31 cellular contexts compared by ENCODE assay signal in the genomic region with DNA sequence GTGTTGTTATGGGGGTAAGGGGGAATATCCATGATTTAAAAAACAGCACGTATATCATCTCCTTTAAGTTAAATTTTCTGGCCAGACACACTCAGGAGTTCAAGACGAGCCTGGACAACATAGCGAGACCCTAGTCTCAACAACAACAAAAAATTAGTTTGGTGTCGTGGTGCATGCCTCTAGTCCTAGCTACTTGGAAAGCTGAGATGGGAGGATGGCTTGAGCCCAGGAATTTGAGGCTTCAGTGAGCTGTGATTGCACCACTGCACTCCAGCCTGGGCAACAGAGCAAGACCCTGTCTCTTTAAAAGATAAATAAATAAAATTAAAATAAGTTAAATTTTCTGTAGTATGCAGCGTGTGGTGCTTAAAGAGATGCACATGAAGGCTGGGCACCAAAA. TPM values are rescaled to one million over a fixed set of nuclear protein-coding genes. Genes with fewer than 3 reads are reported as not detected.
A peak's percentile ranks its signal among the peaks of the same experiment; 100 is the strongest.
DNase-seq lines count a peak whose midpoint lies in the region; ATAC-seq, FAIRE-seq and TF ChIP-seq lines count a peak whose summit lies in the region.
"Had no signal": no experiment of that assay in that cellular context is flagged by ENCODE, and none has a peak within 500 bp of the region (broad histone marks: within the 10 kb centered on the region; RNA-seq: fewer than 3 reads in every experiment).

No MANE protein-coding gene starts in this region.

- H3K36me3 ChIP-seq in K562 (ENCODE audit: control insufficient read depth, insufficient read depth, low read length) (no peaks in the 10 kb centered on the region), esophagus muscularis mucosa (no peaks in the 10 kb centered on the region), spleen (no peaks in the 10 kb centered on the region)
- H3K36me3 ChIP-seq: BE2C; BLaER1; BLaER1 treated with 17β-estradiol and CSF1 and Interleukin-3, amounts not matched to agents 10 nM and 100 nM had no signal

- DNase-seq in K562 (ENCODE audit: extremely low read depth in 1 of 4, low spot score in 3 of 4) = no peak
- peak; percentile 53 for DNase-seq in esophagus muscularis mucosa (ENCODE audit: extremely low spot score)
- no peak for DNase-seq in spleen
- no peak for DNase-seq in GM10248 (ENCODE audit: extremely low spot score)
- DNase-seq: 8988T; ACHN; AML-193; BE2C; C1 segment of cervical spinal cord; Caco-2; Calu3; CD4-positive, alpha-beta memory T cell; CD4-positive, alpha-beta T cell; CD4-positive, CD25-positive, alpha-beta regulatory T cell; CD8-positive, alpha-beta memory T cell; CD8-positive, alpha-beta T cell; COR-L47; DMS 273 treated with DMSO at 0.1 percent for 48 hours; DMS153; DMS53; DMS79; DMS79 treated with DMSO at 0.1 percent for 48 hours; DND-41; EL had no signal

- intact Hi-C loops in K562 (cut with micrococcal nuclease) (no loop called here), esophagus muscularis mucosa (cut with DNase I) (no loop called here), spleen (cut with DNase I; ENCODE audit: low total_unique reads) (no loop called here)

- no peak overlapping the region for H2AFZ ChIP-seq in K562 (ENCODE audit: low read depth, low read length)

- TF ChIP-seq EP300 in K562 (IDR thresholded peaks at IDR 0.05; ENCODE audit: low read length) (no peak), esophagus muscularis mucosa (IDR thresholded peaks at IDR 0.05) (no peak)

- TF ChIP-seq POLR2A in K562 (conservative IDR thresholded peaks at IDR 0.05) (no peak), esophagus muscularis mucosa (IDR thresholded peaks at IDR 0.05; ENCODE audit: low read depth) (no peak), spleen (IDR thresholded peaks at IDR 0.05) (no peak)

- TF ChIP-seq RAD21 in K562 (CRISPR knock-in tag; conservative IDR thresholded peaks at IDR 0.05 in 1 of 2, IDR thresholded peaks at IDR 0.05 in 1 of 2) = no peak

- H3K4me3 ChIP-seq in K562 (no peak overlapping the region), esophagus muscularis mucosa (no peak overlapping the region), spleen (no peak overlapping the region)
- H3K4me3 ChIP-seq: A549; BLaER1; BLaER1 treated with 17β-estradiol and CSF1 and Interleukin-3, amounts not matched to agents 10 nM and 100 nM had no signal

- no peak overlapping the region for H3K9ac ChIP-seq in K562 (ENCODE audit: insufficient read depth in 1 of 2, low read depth in 2 of 2, low read length in 2 of 2)
- H3K9ac ChIP-seq: BLaER1; BLaER1 treated with 17β-estradiol and CSF1 and Interleukin-3, amounts not matched to agents 10 nM and 100 nM had no signal

- H3K9me3 ChIP-seq in K562 (replicated peaks; ENCODE audit: control insufficient read depth, insufficient read depth, low read depth, low read length) = no peaks in the 10 kb centered on the region
- peaks cover 0 to 5% (median 0%) of the 10 kb centered on the region in 4 donors for H3K9me3 ChIP-seq in esophagus muscularis mucosa
- H3K9me3 ChIP-seq in spleen = peaks cover 0 to 7% (median 4%) of the 10 kb centered on the region in 8 donors
- H3K9me3 ChIP-seq: A549, BE2C had no signal

- H3K79me2 ChIP-seq in K562 (ENCODE audit: control insufficient read depth, insufficient read depth, low read length) = no peaks in the 10 kb centered on the region

- H3K4me1 ChIP-seq in K562 (replicated peaks in 1 of 2; ENCODE audit: control insufficient read depth in 2 of 2, insufficient read depth in 2 of 2, low read length in 2 of 2) (peaks cover 0 to 11% of the 10 kb centered on the region in 2 experiments; a peak in 3 of 5 replicates), esophagus muscularis mucosa (no peaks in the 10 kb centered on the region), spleen (no peaks in the 10 kb centered on the region)
- H3K4me1 ChIP-seq: A549, BE2C, Caco-2 had no signal

- no peaks in the 10 kb centered on the region for H4K20me1 ChIP-seq in K562 (replicated peaks; ENCODE audit: control insufficient read depth, insufficient read depth, low read length)
- H4K20me1 ChIP-seq: BLaER1; BLaER1 treated with 17β-estradiol and CSF1 and Interleukin-3, amounts not matched to agents 10 nM and 100 nM had no signal

- no peak for TF ChIP-seq CTCF in K562 (IDR thresholded peaks at IDR 0.05 in 2 of 3, conservative IDR thresholded peaks at IDR 0.05 in 1 of 3; ENCODE audit: insufficient read depth in 2 of 3, low read depth in 1 of 3, low read length in 3 of 3)
- no peak for TF ChIP-seq CTCF in esophagus muscularis mucosa (IDR thresholded peaks at IDR 0.05)
- no peak for TF ChIP-seq CTCF in spleen (IDR thresholded peaks at IDR 0.05 in 8 of 11, conservative IDR thresholded peaks at IDR 0.05 in 3 of 11)
- TF ChIP-seq CTCF in GM10248 (IDR thresholded peaks at IDR 0.05; ENCODE audit: control extremely low read depth, extremely low read depth, low read depth, missing control alignments) = no peak

- H3K27ac ChIP-seq in K562 (ENCODE audit: extremely low read depth, low read depth, low read length) = no peak overlapping the region
- H3K27ac ChIP-seq in esophagus muscularis mucosa (replicated peaks in 1 of 4) = no peak overlapping the region
- H3K27ac ChIP-seq in spleen = no peak overlapping the region
- H3K27ac ChIP-seq: 22Rv1; A549; BLaER1; BLaER1 treated with 17β-estradiol and CSF1 and Interleukin-3, amounts not matched to agents 10 nM and 100 nM; C4-2B had no signal

- no peak for FAIRE-seq in K562 (lab: Jason Lieb, UNC)
- FAIRE-seq: A204.1, A549, D721Med had no signal

- no peaks in the 10 kb centered on the region for H3K9me1 ChIP-seq in K562 (ENCODE audit: control insufficient read depth, insufficient read depth, low read length)

- ATAC-seq in K562 = no peak
- ATAC-seq: A549; CD8-positive, alpha-beta T cell had no signal

- H3K27me3 ChIP-seq in K562 (ENCODE audit: control insufficient read depth in 2 of 2, insufficient read depth in 2 of 2, low read length in 2 of 2) = peaks cover 0 to 21% of the 10 kb centered on the region in 2 experiments; a peak in 3 of 5 replicates
- H3K27me3 ChIP-seq in esophagus muscularis mucosa = peaks cover 0 to 11% (median 2%) of the 10 kb centered on the region in 4 donors
- peaks cover 0 to 25% (median 2%) of the 10 kb centered on the region in 7 donors for H3K27me3 ChIP-seq in spleen (replicated peaks in 1 of 7)
- H3K27me3 ChIP-seq: BLaER1; BLaER1 treated with 17β-estradiol and CSF1 and Interleukin-3, amounts not matched to agents 10 nM and 100 nM had no signal

- POLR2A ChIA-PET in K562 (lab: Yijun Ruan, JAX) (no interaction called here), GM10248 (lab: Yijun Ruan, JAX) (interaction anchor here (0.6 kb wide), 1 partner anchor 8 kb away, joined by 3 read pairs; no protein-coding TSS in a partner anchor)

- 0% methylated on average over 5 of the region's 5 CpGs for WGBS in K562 (ENCODE audit: insufficient coverage, low coverage, missing lambda C conversion rate)
- 81% methylated on average over 5 of the region's 5 CpGs for WGBS in esophagus muscularis mucosa
- 80 to 92% (median 86%) methylated on average over 5 of the region's 5 CpGs for WGBS in spleen, 5 donors

- BruUV-seq in K562 (replicated peaks; lab: Mats Ljungman, UMichigan) = no TSS peak

- in situ Hi-C loops in K562 (cut with MboI) = no loop called here

- H3K4me2 ChIP-seq in K562 (ENCODE audit: insufficient read depth, low read length) = no peak overlapping the region
- H3K4me2 ChIP-seq: A549; BLaER1; BLaER1 treated with 17β-estradiol and CSF1 and Interleukin-3, amounts not matched to agents 10 nM and 100 nM had no signal

- CTCF ChIA-PET in K562 (lab: Yijun Ruan, JAX; ENCODE audit: low intra/inter-chr PET ratio) = no interaction called here
- CTCF ChIA-PET in GM10248 (lab: Yijun Ruan, JAX) = no interaction called here

TF ChIP-seq in K562, 482 proteins besides CTCF, POLR2A, EP300 and RAD21:
- TF ChIP-seq RBM25 (IDR thresholded peaks at IDR 0.05; ENCODE audit: low read depth, low read length, severe bottlenecking) = peak; percentile 16
- no peak for TF ChIP-seq KLF6 (CRISPR knock-in tag; IDR thresholded peaks at IDR 0.05; ENCODE audit: borderline replicate concordance)
- TF ChIP-seq ZNF121 (CRISPR knock-in tag; conservative IDR thresholded peaks at IDR 0.05) = peak; percentile 69

RNA-seq across cellular contexts. Expression of gene SRSF6, which starts 31.5 kb away (rescaled TPM):
- total RNA-seq in K562 (2011; cell fraction: chromatin; rRNA removed; ENCODE audit: low replicate concordance) = 123 and 206 TPM in 2 replicates
- total RNA-seq in K562 (2011; cell fraction: nucleolus; rRNA removed) = 65.5 and 74.5 TPM in 2 replicates
- total RNA-seq in K562 (2011; cell fraction: nucleoplasm; rRNA removed) = 119 and 180 TPM in 2 replicates
- 52.4 and 55.6 TPM in 2 replicates for total RNA-seq in K562 (2014; rRNA removed)
- total RNA-seq in K562 (2014; rRNA removed; fragmentation: Illumina TruSeq; extraction: Trizol) = 73.1 and 81.5 TPM in 2 replicates
- 78.8 and 80.4 TPM in 2 replicates for total RNA-seq in K562 (2015; rRNA removed; fragmentation: Illumina TruSeq; extraction: Trizol)
- total RNA-seq in K562 (2021) = 140 and 141 TPM in 2 replicates
- polyA plus RNA-seq in K562 (2011; rRNA removed) = 86.1 and 138 TPM in 2 replicates
- polyA plus RNA-seq in K562 (2011; cell fraction: cytosol; rRNA removed) = 37.4 and 44.4 TPM in 2 replicates
- polyA plus RNA-seq in K562 (2011; cell fraction: nucleus; rRNA removed) = 287 and 290 TPM in 2 replicates
- 89.0 and 99.0 TPM in 2 replicates for polyA plus RNA-seq in K562 (2012)
- polyA plus RNA-seq in K562 (2014; fragmentation: Illumina TruSeq; extraction: Trizol) = 101 and 117 TPM in 2 replicates
- polyA plus RNA-seq in K562 (2014; fragmentation: Nextera tagmentation; extraction: Ambion mirVana) = 100 to 1,000 TPM; 148 to 165 TPM
- polyA plus RNA-seq in K562 (2014; rRNA removed) = 86.5 and 91.3 TPM in 2 replicates
- polyA minus RNA-seq in K562 (2011; rRNA and poly(A)+ RNA removed) = 119 and 177 TPM in 2 replicates
- 45.1 and 79.8 TPM in 2 replicates for polyA minus RNA-seq in K562 (2011; cell fraction: cytosol; rRNA and poly(A)+ RNA removed)
- 56.4 and 90.7 TPM in 2 replicates for polyA minus RNA-seq in K562 (2011; cell fraction: nucleus; rRNA and poly(A)+ RNA removed)
- 10 to 100 TPM; 22.4 to 46.1 (median 25.3) TPM for total RNA-seq in esophagus muscularis mucosa
- total RNA-seq in spleen = 100 to 1,000 TPM in 4 of 7 donors, 10 to 100 TPM in 3; 68.7 to 161 (median 123) TPM
- polyA plus RNA-seq in spleen = 100 to 1,000 TPM in 1 of 3 donors, 10 to 100 TPM in 2; 82.2 to 113 (median 83.7) TPM
